In genomic region chr9:19386469-19387044, GRCh38 we compare ENCODE assay signal across 19 cellular contexts. TPM values are rescaled to one million over a fixed set of nuclear protein-coding genes. Genes with fewer than 3 reads are reported as not detected.
A peak's percentile ranks its signal among the peaks of the same experiment; 100 is the strongest.
DNase-seq lines count a peak whose midpoint lies in the region; ATAC-seq, FAIRE-seq and TF ChIP-seq lines count a peak whose summit lies in the region.
"Had no signal": no experiment of that assay in that cellular context is flagged by ENCODE, and none has a peak within 500 bp of the region (broad histone marks: within the 10 kb centered on the region; RNA-seq: fewer than 3 reads in every experiment).

No MANE protein-coding gene starts in this region.

- BruUV-seq in HepG2 (replicated peaks; lab: Mats Ljungman, UMichigan), result no TSS peak

- H3K4me3 Mint-ChIP-seq in endodermal cell, result no peak overlapping the region

- no peaks in the 10 kb centered on the region for H3K79me2 ChIP-seq in HepG2 (ENCODE audit: insufficient read depth, low read length)

- ATAC-seq in right lobe of liver (peak; percentile 40 to 84 (median 59)), HepG2 (no peak), HG03095 (IDR thresholded peaks at IDR 0.05; ENCODE audit: unreplicated experiment) (no peak), esophagus mucosa (no peak)

- H3K27ac ChIP-seq in right lobe of liver, result peak overlapping the region in 2 of 3 donors; percentile 20 to 39
- H3K27ac ChIP-seq in HepG2 (ENCODE audit: extremely low read length, insufficient read depth, low read length), result no peak overlapping the region
- H3K27ac ChIP-seq in adrenal gland, result peak overlapping the region; percentile 31 to 75 (median 49)
- no peak overlapping the region for H3K27ac ChIP-seq in endodermal cell (ENCODE audit: low read depth, low read length)

- H3K36me3 Mint-ChIP-seq in endodermal cell (ENCODE audit: low read depth), result no peaks in the 10 kb centered on the region
- H3K36me3 Mint-ChIP-seq: IgD-negative memory B cell had no signal

- H4K20me1 ChIP-seq in HepG2 (ENCODE audit: insufficient read depth, low read length), result no peaks in the 10 kb centered on the region

- no peak overlapping the region for H3K4me3 ChIP-seq in right lobe of liver
- no peak overlapping the region for H3K4me3 ChIP-seq in HepG2 (replicated peaks in 1 of 3; ENCODE audit: insufficient read depth in 1 of 3, low read depth in 2 of 3, low read length in 3 of 3)
- H3K4me3 ChIP-seq in adrenal gland, result no peak overlapping the region
- H3K4me3 ChIP-seq in fibroblast of the aortic adventitia (ENCODE audit: low read depth, low read length), result no peak overlapping the region
- H3K4me3 ChIP-seq in endodermal cell (ENCODE audit: low read length), result no peak overlapping the region

- TF ChIP-seq CTCF in right lobe of liver (IDR thresholded peaks at IDR 0.05), result no peak
- no peak for TF ChIP-seq CTCF in HepG2 (CRISPR knock-in tag; IDR thresholded peaks at IDR 0.05)
- TF ChIP-seq CTCF in adrenal gland (IDR thresholded peaks at IDR 0.05), result no peak
- TF ChIP-seq CTCF in fibroblast of the aortic adventitia (IDR thresholded peaks at IDR 0.05; ENCODE audit: insufficient read depth, low read length), result no peak
- no peak for TF ChIP-seq CTCF in endodermal cell (conservative IDR thresholded peaks at IDR 0.05)

- H3K27me3 Mint-ChIP-seq in endodermal cell (ENCODE audit: insufficient read depth), result no peaks in the 10 kb centered on the region

- H3K9me3 ChIP-seq in right lobe of liver (no peaks in the 10 kb centered on the region), HepG2 (ENCODE audit: low read length) (no peaks in the 10 kb centered on the region), adrenal gland (replicated peaks in 1 of 3) (no peaks in the 10 kb centered on the region), endodermal cell (ENCODE audit: control insufficient read depth, low read length) (peaks cover 5% of the 10 kb centered on the region)

- H3K36me3 ChIP-seq in right lobe of liver, result no peaks in the 10 kb centered on the region
- no peaks in the 10 kb centered on the region for H3K36me3 ChIP-seq in HepG2 (replicated peaks in 1 of 2; ENCODE audit: control insufficient read depth in 1 of 2, insufficient read depth in 2 of 2, low read length in 2 of 2)
- H3K36me3 ChIP-seq in adrenal gland (replicated peaks in 1 of 2), result no peaks in the 10 kb centered on the region
- no peaks in the 10 kb centered on the region for H3K36me3 ChIP-seq in endodermal cell (ENCODE audit: control insufficient read depth, insufficient read depth, low read length)

- H3K9me3 Mint-ChIP-seq in endodermal cell, result no peaks in the 10 kb centered on the region
- H3K9me3 Mint-ChIP-seq: IgD-negative memory B cell had no signal

- no peak overlapping the region for H3K9ac ChIP-seq in HepG2 (ENCODE audit: insufficient read depth, low read depth, low read length)
- no peak overlapping the region for H3K9ac ChIP-seq in endodermal cell (ENCODE audit: extremely low read depth, low read length, poor library complexity, severe bottlenecking)

- TF ChIP-seq EP300 in HepG2 (IDR thresholded peaks at IDR 0.05; ENCODE audit: low read depth in 2 of 2, low read length in 2 of 2) (no peak), HepG2 (CRISPR knock-in tag; IDR thresholded peaks at IDR 0.05; ENCODE audit: borderline replicate concordance) (no peak)

- H3K4me1 Mint-ChIP-seq in endodermal cell, result no peaks in the 10 kb centered on the region
- H3K4me1 Mint-ChIP-seq: IgD-negative memory B cell had no signal

- no peaks in the 10 kb centered on the region for H3K4me1 ChIP-seq in right lobe of liver
- H3K4me1 ChIP-seq in HepG2 (ENCODE audit: insufficient read depth, low read length), result no peaks in the 10 kb centered on the region; the same call in 1 of the 2 replicates
- peaks cover 16 to 26% of the 10 kb centered on the region in 2 donors for H3K4me1 ChIP-seq in adrenal gland (replicated peaks in 1 of 2)
- H3K4me1 ChIP-seq in endodermal cell (ENCODE audit: control insufficient read depth, insufficient read depth, low read length), result no peaks in the 10 kb centered on the region

- TF ChIP-seq POLR2A in right lobe of liver (IDR thresholded peaks at IDR 0.05), result no peak
- TF ChIP-seq POLR2A in HepG2 (IDR thresholded peaks at IDR 0.05; ENCODE audit: insufficient read depth in 1 of 2, low read depth in 2 of 2, low read length in 2 of 2), result no peak
- TF ChIP-seq POLR2A in adrenal gland (IDR thresholded peaks at IDR 0.05), result no peak

- H3K27ac Mint-ChIP-seq in endodermal cell, result no peak overlapping the region
- H3K27ac Mint-ChIP-seq: IgD-negative memory B cell had no signal

- no peak overlapping the region for H2AFZ ChIP-seq in HepG2 (ENCODE audit: low read length)

- CTCF ChIA-PET in HepG2 (lab: Yijun Ruan, JAX; ENCODE audit: low intra/inter-chr PET ratio, low total read pairs), result no interaction called here

- POLR2A ChIA-PET in HepG2 (lab: Yijun Ruan, JAX), result no interaction called here

- intact Hi-C loops in right lobe of liver (cut with DNase I), result no loop called here
- intact Hi-C loops in HepG2 (cut with micrococcal nuclease; ENCODE audit: unreplicated experiment), result no loop called here
- intact Hi-C loops in adrenal gland (cut with DNase I), result loop anchor here in 1 of 2 donors (10.0 kb wide), 1 partner anchor 68 kb away; no protein-coding TSS in a partner anchor

- DNase-seq in right lobe of liver (no peak), HepG2 (ENCODE audit: low spot score) (no peak), adrenal gland (no peak), fibroblast of the aortic adventitia (ENCODE audit: low read depth) (peak; percentile 72), endodermal cell (no peak), UCSD-AML1 (lab: John Stamatoyannopoulos, UW; ENCODE audit: unreplicated experiment) (no peak)
- DNase-seq: C1 segment of cervical spinal cord, DND-41, GDM1, MV-4-11, NCI-H1417, NCI-H1930, NCI-H446, OCI-M1 had no signal

- in situ Hi-C loops in HepG2 (cut with HindIII; ENCODE audit: extremely low pct_ligation_motif_present, low pct_unique_long_range_greater_than_20kb), result no loop called here

- no peak for TF ChIP-seq RAD21 in HepG2 (CRISPR knock-in tag; IDR thresholded peaks at IDR 0.05)

- H3K27me3 ChIP-seq in right lobe of liver, result no peaks in the 10 kb centered on the region
- H3K27me3 ChIP-seq in HepG2 (ENCODE audit: control insufficient read depth in 1 of 2, insufficient read depth in 2 of 2, low read length in 2 of 2), result no peaks in the 10 kb centered on the region
- no peaks in the 10 kb centered on the region for H3K27me3 ChIP-seq in adrenal gland
- no peaks in the 10 kb centered on the region for H3K27me3 ChIP-seq in endodermal cell (ENCODE audit: control insufficient read depth, insufficient read depth, low read length, poor library complexity, severe bottlenecking)

- WGBS in right lobe of liver (ENCODE audit: insufficient coverage, low coverage, low lambda C conversion rate, missing lambda C conversion rate), result 49% methylated on average over 2 of the region's 2 CpGs
- 9% methylated on average over 2 of the region's 2 CpGs for whole genome bisulfite sequencing in HepG2 (ENCODE audit: low lambda C conversion rate)
- WGBS in adrenal gland, 4 donors, result 11 to 18% (median 14%) methylated on average over 2 of the region's 2 CpGs
- WGBS in endodermal cell (ENCODE audit: insufficient coverage in 1 of 2, insufficient read length in 1 of 2), 2 experiments, result 87 to 100% methylated on average over 1 to 2 of the region's 2 CpGs

- FAIRE-seq in HepG2 (lab: Jason Lieb, UNC), result no peak
- FAIRE-seq: GM12891, H54 had no signal

- no peak overlapping the region for H3K4me2 ChIP-seq in HepG2 (ENCODE audit: low read depth, low read length)

RNA-seq across cellular contexts. Expression of gene RPS6, which starts 6.5 kb away (rescaled TPM):
- total RNA-seq in right lobe of liver (100 to 1,000 TPM; 509 to 682 (median 627) TPM), HepG2 (2016; rRNA removed; fragmentation: Illumina TruSeq; extraction: Trizol) (2,504 and 3,005 TPM in 2 replicates), adrenal gland (1,000 to 10,000 TPM in 6 of 8 donors, 100 to 1,000 TPM in 2; 797 to 1,841 (median 1,459) TPM), fibroblast of the aortic adventitia (ENCODE audit: low replicate concordance) (1,757 and 2,479 TPM in 2 replicates), esophagus mucosa (2,212 TPM), endodermal cell (1,000 to 10,000 TPM; 1,918 to 2,261 TPM)
- 2,617 and 3,060 TPM in 2 replicates for total RNA-seq in HepG2 (2016; cell fraction: cytosol; rRNA removed; fragmentation: Illumina TruSeq; extraction: Trizol; ENCODE audit: low read depth)
- total RNA-seq in HepG2 (2016; cell fraction: insoluble cytoplasmic fraction; rRNA removed; fragmentation: Illumina TruSeq; extraction: Trizol), result 2,526 and 2,975 TPM in 2 replicates
- total RNA-seq in HepG2 (2016; cell fraction: membrane; rRNA removed; fragmentation: Illumina TruSeq; extraction: Trizol), result 5,829 and 6,358 TPM in 2 replicates
- 865 and 963 TPM in 2 replicates for total RNA-seq in HepG2 (2016; cell fraction: nucleus; rRNA removed; fragmentation: Illumina TruSeq; extraction: Trizol)
- polyA plus RNA-seq in HepG2 (2011; rRNA removed) (1,805 and 2,147 TPM in 2 replicates), adrenal gland (1,000 to 10,000 TPM; 2,230 to 3,609 (median 3,214) TPM)
- polyA plus RNA-seq in HepG2 (2011; cell fraction: cytosol; rRNA removed), result 2,011 and 2,382 TPM in 2 replicates
- polyA plus RNA-seq in HepG2 (2011; cell fraction: nucleus; rRNA removed), result 502 and 683 TPM in 2 replicates
- 2,803 and 2,840 TPM in 2 replicates for polyA plus RNA-seq in HepG2 (2012)
- 4,656 and 4,989 TPM in 2 replicates for polyA plus RNA-seq in HepG2 (2016; cell fraction: cytosol; fragmentation: Illumina TruSeq; extraction: Trizol; ENCODE audit: low read depth)
- polyA plus RNA-seq in HepG2 (2016; cell fraction: insoluble cytoplasmic fraction; fragmentation: Illumina TruSeq; extraction: Trizol; ENCODE audit: low read depth), result 3,168 and 3,240 TPM in 2 replicates
- 6,462 and 6,516 TPM in 2 replicates for polyA plus RNA-seq in HepG2 (2016; cell fraction: membrane; fragmentation: Illumina TruSeq; extraction: Trizol; ENCODE audit: low read depth)
- 1,671 and 1,768 TPM in 2 replicates for polyA plus RNA-seq in HepG2 (2016; cell fraction: nucleus; fragmentation: Illumina TruSeq; extraction: Trizol; ENCODE audit: insufficient read depth, low read depth)
- 342 and 505 TPM in 2 replicates for polyA minus RNA-seq in HepG2 (2011; rRNA and poly(A)+ RNA removed; ENCODE audit: low replicate concordance)
- 433 and 504 TPM in 2 replicates for polyA minus RNA-seq in HepG2 (2011; cell fraction: cytosol; rRNA and poly(A)+ RNA removed)
- 367 and 504 TPM in 2 replicates for polyA minus RNA-seq in HepG2 (2011; cell fraction: nucleus; rRNA and poly(A)+ RNA removed)
- polyA plus RNA-seq in endodermal cell (2013, experiment 1 of 2), result 1,869 TPM
- 1,884 TPM for polyA plus RNA-seq in endodermal cell (2013, experiment 2 of 2)

RNA-seq across cellular contexts. Expression of gene ACER2, which starts 22.3 kb away (rescaled TPM):
- 1 to 10 TPM; 1.8 to 9.1 (median 3.7) TPM for total RNA-seq in right lobe of liver
- total RNA-seq in HepG2 (2016; rRNA removed; fragmentation: Illumina TruSeq; extraction: Trizol), result 2.1 and 3.4 TPM in 2 replicates
- total RNA-seq in HepG2 (2016; cell fraction: cytosol; rRNA removed; fragmentation: Illumina TruSeq; extraction: Trizol; ENCODE audit: low read depth), result 1.2 and 1.5 TPM in 2 replicates
- 1.9 and 2.6 TPM in 2 replicates for total RNA-seq in HepG2 (2016; cell fraction: insoluble cytoplasmic fraction; rRNA removed; fragmentation: Illumina TruSeq; extraction: Trizol)
- 0.93 and 1.0 TPM in 2 replicates for total RNA-seq in HepG2 (2016; cell fraction: membrane; rRNA removed; fragmentation: Illumina TruSeq; extraction: Trizol)
- total RNA-seq in HepG2 (2016; cell fraction: nucleus; rRNA removed; fragmentation: Illumina TruSeq; extraction: Trizol), result 3.6 and 3.9 TPM in 2 replicates
- 1.9 and 2.6 TPM in 2 replicates for polyA plus RNA-seq in HepG2 (2011; rRNA removed)
- 1.6 and 2.5 TPM in 2 replicates for polyA plus RNA-seq in HepG2 (2011; cell fraction: cytosol; rRNA removed)
- 1.7 and 2.5 TPM in 2 replicates for polyA plus RNA-seq in HepG2 (2011; cell fraction: nucleus; rRNA removed)
- polyA plus RNA-seq in HepG2 (2012), result 0.88 and 0.91 TPM in 2 replicates
- polyA plus RNA-seq in HepG2 (2016; cell fraction: cytosol; fragmentation: Illumina TruSeq; extraction: Trizol; ENCODE audit: low read depth), result 0.09 and 0.10 TPM in 2 replicates
- 0.88 and 1.1 TPM in 2 replicates for polyA plus RNA-seq in HepG2 (2016; cell fraction: insoluble cytoplasmic fraction; fragmentation: Illumina TruSeq; extraction: Trizol; ENCODE audit: low read depth)
- 0.19 and 0.26 TPM in 2 replicates for polyA plus RNA-seq in HepG2 (2016; cell fraction: membrane; fragmentation: Illumina TruSeq; extraction: Trizol; ENCODE audit: low read depth)
- polyA plus RNA-seq in HepG2 (2016; cell fraction: nucleus; fragmentation: Illumina TruSeq; extraction: Trizol; ENCODE audit: insufficient read depth, low read depth), result 4.1 and 4.3 TPM in 2 replicates
- 10.2 and 11.3 TPM in 2 replicates for polyA minus RNA-seq in HepG2 (2011; rRNA and poly(A)+ RNA removed; ENCODE audit: low replicate concordance)
- polyA minus RNA-seq in HepG2 (2011; cell fraction: cytosol; rRNA and poly(A)+ RNA removed), result 3.8 and 6.3 TPM in 2 replicates
- polyA minus RNA-seq in HepG2 (2011; cell fraction: nucleus; rRNA and poly(A)+ RNA removed), result 2.7 and 4.1 TPM in 2 replicates
- total RNA-seq in adrenal gland, result 1 to 10 TPM; 3.5 to 10.0 (median 5.9) TPM
- polyA plus RNA-seq in adrenal gland, result 1 to 10 TPM in 1 of 3 donors, under 1 TPM in 2; 0.24 to 1.3 (median 0.80) TPM
- 1.3 and 2.4 TPM in 2 replicates for total RNA-seq in fibroblast of the aortic adventitia (ENCODE audit: low replicate concordance)
- total RNA-seq in esophagus mucosa, result 3.1 TPM
- total RNA-seq in endodermal cell, result 1 to 10 TPM; 2.3 to 2.4 TPM
- polyA plus RNA-seq in endodermal cell (2013, experiment 1 of 2), result 4.7 TPM
- 4.7 TPM for polyA plus RNA-seq in endodermal cell (2013, experiment 2 of 2)

Comparison
In these comparisons a context has a peak if more than half of its experiments do, and no peak if none do; other contexts are left out.
1. ATAC-seq: peak in right lobe of liver (4 of 4); none in HepG2 (single experiment), HG03095 (single experiment) and esophagus mucosa (single experiment).
2. H3K27ac ChIP-seq: peak in right lobe of liver (2 of 3) and adrenal gland (5 of 5); none in HepG2 (single experiment) and endodermal cell (single experiment).